ENCODE assay signal across 19 cellular contexts in the genomic region with DNA sequence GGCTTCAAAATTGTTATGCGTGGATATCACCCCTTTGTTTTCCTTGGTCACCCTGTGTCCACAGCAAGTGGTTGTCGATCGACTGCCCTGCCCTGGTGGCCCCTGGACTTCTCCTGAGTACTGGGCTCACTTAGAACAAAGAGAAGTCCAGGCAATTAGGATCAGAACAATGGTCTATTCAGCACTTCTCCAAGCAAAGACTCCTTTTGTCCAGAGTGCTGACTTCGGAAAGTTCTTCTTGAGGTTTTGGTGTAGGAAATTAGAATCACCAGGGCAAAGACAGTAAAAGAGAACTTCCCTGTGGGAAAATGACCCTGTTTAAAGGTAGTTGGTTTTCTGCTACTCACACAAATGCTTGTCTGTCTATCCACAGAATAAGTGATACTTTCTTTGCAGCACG.
DNase-seq lines count a peak whose midpoint lies in the region; ATAC-seq and TF ChIP-seq lines count a peak whose summit lies in the region.
"Had no signal": no experiment of that assay in that cellular context is flagged by ENCODE, and none has a peak within 500 bp of the region (broad histone marks: within the 10 kb centered on the region; RNA-seq: fewer than 3 reads in every experiment).

No MANE protein-coding gene starts in this region.

- H3K27ac ChIP-seq in right atrium auricular region = peak overlapping the region; percentile 54 to 77
- peak overlapping the region; percentile 80 for H3K27ac ChIP-seq in ectodermal cell (ENCODE audit: insufficient read depth, low read depth, low read length, poor library complexity, severe bottlenecking)
- peak overlapping the region; percentile 95 for H3K27ac ChIP-seq in neural progenitor cell
- no peak overlapping the region for H3K27ac ChIP-seq in WERI-Rb-1
- no peak overlapping the region for H3K27ac ChIP-seq in CD8-positive, alpha-beta T cell (ENCODE audit: low read depth, low read length)
- H3K27ac ChIP-seq: BLaER1 treated with 17β-estradiol and CSF1 and Interleukin-3, amounts not matched to agents 10 nM and 100 nM; KMS-11 had no signal

- DNase-seq in right atrium auricular region (ENCODE audit: low spot score) (no peak), cardiac septum (ENCODE audit: low spot score) (no peak), neural progenitor cell (ENCODE audit: low spot score) (peak; percentile 57), HT-29 (ENCODE audit: low spot score) (no peak), WERI-Rb-1 (no peak)
- DNase-seq in CD8-positive, alpha-beta T cell = no peak
- DNase-seq: GDM1, GOT3, NCI-H1417 treated with DMSO at 0.1 percent for 48 hours, NCI-H187 treated with DMSO at 0.1 percent for 48 hours, NCI-H2227 treated with DMSO at 0.1 percent for 48 hours, NCI-H510A treated with DMSO at 0.1 percent for 48 hours, NCI-H774, OCI-M1, SHP77 treated with DMSO at 0.1 percent for 48 hours had no signal

- H3K27me3 ChIP-seq in right atrium auricular region (no peaks in the 10 kb centered on the region), ectodermal cell (ENCODE audit: control insufficient read depth, insufficient read depth, low read length, poor library complexity, severe bottlenecking) (no peaks in the 10 kb centered on the region), neural progenitor cell (no peaks in the 10 kb centered on the region), WERI-Rb-1 (ENCODE audit: insufficient read depth, low read depth, severe bottlenecking) (no peaks in the 10 kb centered on the region)
- H3K27me3 ChIP-seq in CD8-positive, alpha-beta T cell (ENCODE audit: insufficient read depth, low read length) = no peaks in the 10 kb centered on the region
- H3K27me3 ChIP-seq: BLaER1 treated with 17β-estradiol and CSF1 and Interleukin-3, amounts not matched to agents 10 nM and 100 nM had no signal

- intact Hi-C loops in cardiac septum (cut with DNase I) = loop anchor here (10.0 kb wide), 1 partner anchor 173 kb away; no protein-coding TSS in a partner anchor
- intact Hi-C loops in CD8-positive, alpha-beta T cell (cut with DNase I, micrococcal nuclease) = no loop called here

- no peak overlapping the region for H3K4me3 ChIP-seq in right atrium auricular region
- H3K4me3 ChIP-seq in ectodermal cell (ENCODE audit: insufficient read depth, low read depth, low read length) = no peak overlapping the region
- peak overlapping the region; percentile 19 for H3K4me3 ChIP-seq in neural progenitor cell
- no peak overlapping the region for H3K4me3 ChIP-seq in WERI-Rb-1 (ENCODE audit: low read depth, low read length)
- no peak overlapping the region for H3K4me3 ChIP-seq in CD8-positive, alpha-beta T cell (ENCODE audit: low read depth, low read length)
- H3K4me3 ChIP-seq: BLaER1 treated with 17β-estradiol and CSF1 and Interleukin-3, amounts not matched to agents 10 nM and 100 nM had no signal

- peaks cover 41% of the 10 kb centered on the region for H3K4me1 Mint-ChIP-seq in neural progenitor cell
- no peaks in the 10 kb centered on the region for H3K4me1 Mint-ChIP-seq in CD8-positive, alpha-beta T cell (ENCODE audit: low read depth)

- H3K9me3 ChIP-seq in right atrium auricular region = no peaks in the 10 kb centered on the region
- no peaks in the 10 kb centered on the region for H3K9me3 ChIP-seq in ectodermal cell (ENCODE audit: control insufficient read depth, low read length)
- H3K9me3 ChIP-seq in neural progenitor cell (ENCODE audit: low read depth) = no peaks in the 10 kb centered on the region
- no peaks in the 10 kb centered on the region for H3K9me3 ChIP-seq in WERI-Rb-1 (ENCODE audit: severe bottlenecking)
- no peaks in the 10 kb centered on the region for H3K9me3 ChIP-seq in CD8-positive, alpha-beta T cell (ENCODE audit: low read length)
- H3K9me3 ChIP-seq: BLaER1 treated with 17β-estradiol and CSF1 and Interleukin-3, amounts not matched to agents 10 nM and 100 nM had no signal

- peaks cover 76% of the 10 kb centered on the region for H3K79me2 ChIP-seq in neural progenitor cell (ENCODE audit: low read depth)

- H4K20me1 ChIP-seq in neural progenitor cell (ENCODE audit: low read depth) = no peaks in the 10 kb centered on the region
- H4K20me1 ChIP-seq: BLaER1 treated with 17β-estradiol and CSF1 and Interleukin-3, amounts not matched to agents 10 nM and 100 nM had no signal

- H3K27ac Mint-ChIP-seq in neural progenitor cell = peak overlapping the region; percentile 65
- no peak overlapping the region for H3K27ac Mint-ChIP-seq in CD8-positive, alpha-beta T cell

- H3K4me2 ChIP-seq in neural progenitor cell = peak overlapping the region; percentile 67
- H3K4me2 ChIP-seq: BLaER1 treated with 17β-estradiol and CSF1 and Interleukin-3, amounts not matched to agents 10 nM and 100 nM; KMS-11 had no signal

- H3K27me3 Mint-ChIP-seq in neural progenitor cell (ENCODE audit: insufficient read depth, low read depth) = no peaks in the 10 kb centered on the region
- no peaks in the 10 kb centered on the region for H3K27me3 Mint-ChIP-seq in CD8-positive, alpha-beta T cell (ENCODE audit: low read depth)

- H3K4me3 Mint-ChIP-seq in neural progenitor cell = no peak overlapping the region
- no peak overlapping the region for H3K4me3 Mint-ChIP-seq in CD8-positive, alpha-beta T cell

- H3F3A ChIP-seq in neural progenitor cell (ENCODE audit: low read depth) = peaks cover 32% of the 10 kb centered on the region

- 46% methylated on average over 5 of the region's 5 CpGs for WGBS in ectodermal cell, 2 experiments

- CTCF ChIA-PET in CD8-positive, alpha-beta T cell (lab: Charles Lee) = no interaction called here

- no peak overlapping the region for H2AFZ ChIP-seq in neural progenitor cell (replicated peaks)

- POLR2A ChIA-PET in CD8-positive, alpha-beta T cell (lab: Charles Lee) = no interaction called here

- TF ChIP-seq CTCF in right atrium auricular region (IDR thresholded peaks at IDR 0.05) (no peak), neural progenitor cell (IDR thresholded peaks at IDR 0.05) (no peak), WERI-Rb-1 (IDR thresholded peaks at IDR 0.05; ENCODE audit: low read depth, low read length) (no peak)
- TF ChIP-seq CTCF in CD8-positive, alpha-beta T cell (IDR thresholded peaks at IDR 0.05) = no peak

- peaks cover 5% of the 10 kb centered on the region for H3K36me3 Mint-ChIP-seq in neural progenitor cell
- no peaks in the 10 kb centered on the region for H3K36me3 Mint-ChIP-seq in CD8-positive, alpha-beta T cell

- H3K9me3 Mint-ChIP-seq in neural progenitor cell = peaks cover 5% of the 10 kb centered on the region
- H3K9me3 Mint-ChIP-seq in CD8-positive, alpha-beta T cell = no peaks in the 10 kb centered on the region

- H3K4me1 ChIP-seq in right atrium auricular region (peaks cover 0 to 43% of the 10 kb centered on the region in 2 donors), ectodermal cell (ENCODE audit: control insufficient read depth, insufficient read depth, low read length) (peaks cover 45% of the 10 kb centered on the region), neural progenitor cell (peaks cover 50% of the 10 kb centered on the region)
- no peaks in the 10 kb centered on the region for H3K4me1 ChIP-seq in CD8-positive, alpha-beta T cell (ENCODE audit: insufficient read depth, low read length)
- H3K4me1 ChIP-seq: BLaER1 treated with 17β-estradiol and CSF1 and Interleukin-3, amounts not matched to agents 10 nM and 100 nM had no signal

- no peak for ATAC-seq in CD8-positive, alpha-beta T cell
- ATAC-seq: SK-N-SH treated with all-trans-retinoic acid at 6 μM for 48 hours had no signal

- no peak overlapping the region for H3K9ac ChIP-seq in neural progenitor cell
- H3K9ac ChIP-seq: BLaER1 treated with 17β-estradiol and CSF1 and Interleukin-3, amounts not matched to agents 10 nM and 100 nM; KMS-11 had no signal

- H3K36me3 ChIP-seq in right atrium auricular region (no peaks in the 10 kb centered on the region), ectodermal cell (ENCODE audit: control insufficient read depth, insufficient read depth, low read length) (no peaks in the 10 kb centered on the region), neural progenitor cell (no peaks in the 10 kb centered on the region), WERI-Rb-1 (no peaks in the 10 kb centered on the region)
- H3K36me3 ChIP-seq in CD8-positive, alpha-beta T cell (ENCODE audit: insufficient read depth, low read length) = no peaks in the 10 kb centered on the region
- H3K36me3 ChIP-seq: BLaER1 treated with 17β-estradiol and CSF1 and Interleukin-3, amounts not matched to agents 10 nM and 100 nM had no signal

Comparison
In these comparisons a context has a peak if more than half of its experiments do, and no peak if none do; other contexts are left out.
1. H3K27ac ChIP-seq: peak in right atrium auricular region (2 of 2), ectodermal cell (single experiment) and neural progenitor cell (single experiment); none in WERI-Rb-1 (single experiment) and CD8-positive, alpha-beta T cell (single experiment).